11 cellular contexts compared by ENCODE assay signal in genomic region chr18:23810396-23810795, GRCh38.
DNase-seq lines count a peak whose midpoint lies in the region; ATAC-seq and TF ChIP-seq lines count a peak whose summit lies in the region.
"Had no signal": no experiment of that assay in that cellular context is flagged by ENCODE, and none has a peak within 500 bp of the region (broad histone marks: within the 10 kb centered on the region; RNA-seq: fewer than 3 reads in every experiment).

No MANE protein-coding gene starts in this region.

- no TSS peak for BruUV-seq in OCI-LY7 (replicated peaks; lab: Mats Ljungman, UMichigan)

- no peaks in the 10 kb centered on the region for H3K9me2 ChIP-seq in OCI-LY7 (ENCODE audit: insufficient read depth, low read length)

- CTCF ChIA-PET in CD4-positive, alpha-beta T cell (lab: Charles Lee), result interaction anchor here (0.5 to 0.8 kb wide), 2 partner anchors 98 to 188 kb away, joined by 3 read pairs; no protein-coding TSS in a partner anchor
- CTCF ChIA-PET in OCI-LY7 (lab: Charles Lee; ENCODE audit: unreplicated experiment), result no interaction called here

- H3K27me3 Mint-ChIP-seq in CD4-positive, alpha-beta T cell, result no peaks in the 10 kb centered on the region
- H3K27me3 Mint-ChIP-seq in progenitor cell of endocrine pancreas, result peaks cover 14% of the 10 kb centered on the region

- no peaks in the 10 kb centered on the region for H3K9me3 ChIP-seq in CD4-positive, alpha-beta T cell (ENCODE audit: control insufficient read depth, low read length)
- no peaks in the 10 kb centered on the region for H3K9me3 ChIP-seq in OCI-LY7 (ENCODE audit: low read length)

- intact Hi-C loops in CD4-positive, alpha-beta T cell (cut with DNase I, micrococcal nuclease), result loop anchor here (5.0 kb wide), 5 partner anchors 107 to 678 kb away; no protein-coding TSS in a partner anchor
- intact Hi-C loops in OCI-LY7 (cut with micrococcal nuclease; ENCODE audit: unreplicated experiment), result loop anchor here (5.0 kb wide), 1 partner anchor 293 kb away; no protein-coding TSS in a partner anchor

- no peak overlapping the region for H3K4me2 ChIP-seq in OCI-LY7 (ENCODE audit: low read length)

- H3K36me3 Mint-ChIP-seq in CD4-positive, alpha-beta T cell (ENCODE audit: low read depth), result no peaks in the 10 kb centered on the region
- H3K36me3 Mint-ChIP-seq in progenitor cell of endocrine pancreas (ENCODE audit: insufficient read depth), result no peaks in the 10 kb centered on the region

- H2AFZ ChIP-seq in OCI-LY7 (ENCODE audit: low read length), result no peak overlapping the region

- TF ChIP-seq CTCF in CD4-positive, alpha-beta T cell (IDR thresholded peaks at IDR 0.05), result no peak
- TF ChIP-seq CTCF in OCI-LY7 (conservative IDR thresholded peaks at IDR 0.05; ENCODE audit: low read length), result no peak
- TF ChIP-seq CTCF in progenitor cell of endocrine pancreas (IDR thresholded peaks at IDR 0.05; ENCODE audit: unreplicated experiment), result no peak
- TF ChIP-seq CTCF in omental fat pad (IDR thresholded peaks at IDR 0.05), result no peak

- DNase-seq in CD4-positive, alpha-beta T cell, result peak in 6 of 10 experiments; percentile 4 to 29 (median 16)
- DNase-seq in OCI-LY7 (ENCODE audit: low spot score), result peak; percentile 24
- DNase-seq in activated naive CD8-positive, alpha-beta T cell treated with anti-CD3 and anti-CD28 coated beads, Interleukin-2, amount 50 U/mL, for 16 hours (ENCODE audit: low read depth, low spot score), result peak; percentile 11
- DNase-seq in progenitor cell of endocrine pancreas (ENCODE audit: low spot score, unreplicated experiment), result no peak
- DNase-seq in NCI-H2107 treated with DMSO at 0.1 percent for 48 hours (lab: John Stamatoyannopoulos, UW; ENCODE audit: unreplicated experiment), result no peak
- no peak for DNase-seq in omental fat pad (ENCODE audit: low spot score)
- DNase-seq: NCI-H2171 treated with DMSO at 0.1 percent for 48 hours had no signal

- no peaks in the 10 kb centered on the region for H3K36me3 ChIP-seq in OCI-LY7 (ENCODE audit: insufficient read depth, low read length)

- no peak overlapping the region for H3K4me3 ChIP-seq in OCI-LY7 (ENCODE audit: low read depth, low read length, poor library complexity, severe bottlenecking)

- H3K4me1 ChIP-seq in OCI-LY7 (ENCODE audit: insufficient read depth, low read length, poor library complexity, severe bottlenecking), result no peaks in the 10 kb centered on the region

- POLR2A ChIA-PET in CD4-positive, alpha-beta T cell (lab: Charles Lee), result no interaction called here
- POLR2A ChIA-PET in OCI-LY7 (lab: Charles Lee), result interaction anchor here (0.6 to 1.0 kb wide), 2 partner anchors 9 to 185 kb away, joined by 3 read pairs; no protein-coding TSS in a partner anchor

- H3K4me1 Mint-ChIP-seq in CD4-positive, alpha-beta T cell (ENCODE audit: low read depth), result peaks cover 11% of the 10 kb centered on the region
- H3K4me1 Mint-ChIP-seq in progenitor cell of endocrine pancreas (ENCODE audit: low read depth), result no peaks in the 10 kb centered on the region
- H3K4me1 Mint-ChIP-seq: nephron had no signal

- no peaks in the 10 kb centered on the region for H3K79me2 ChIP-seq in OCI-LY7 (ENCODE audit: insufficient read depth, low read depth, low read length)

- H3K4me3 Mint-ChIP-seq in CD4-positive, alpha-beta T cell, result no peak overlapping the region
- no peak overlapping the region for H3K4me3 Mint-ChIP-seq in progenitor cell of endocrine pancreas (ENCODE audit: low read depth)
- H3K4me3 Mint-ChIP-seq: nephron had no signal

- ATAC-seq in CD4-positive, alpha-beta T cell (ENCODE audit: poor library complexity), result peak; percentile 86
- ATAC-seq in GM19025 (IDR thresholded peaks at IDR 0.05; ENCODE audit: low read depth, unreplicated experiment) (peak; percentile 41), GM18867 (IDR thresholded peaks at IDR 0.05; ENCODE audit: unreplicated experiment) (no peak), omental fat pad (ENCODE audit: low FRiP score) (no peak)

- no peak overlapping the region for H3K27ac Mint-ChIP-seq in CD4-positive, alpha-beta T cell
- H3K27ac Mint-ChIP-seq in progenitor cell of endocrine pancreas, result no peak overlapping the region
- H3K27ac Mint-ChIP-seq: nephron had no signal

- H3K27ac ChIP-seq in CD4-positive, alpha-beta T cell (ENCODE audit: low read depth, low read length), result no peak overlapping the region
- no peak overlapping the region for H3K27ac ChIP-seq in OCI-LY7 (ENCODE audit: low read depth, low read length, poor library complexity, severe bottlenecking)
- H3K27ac ChIP-seq: C4-2B had no signal

- H3K9me3 Mint-ChIP-seq in CD4-positive, alpha-beta T cell, result no peaks in the 10 kb centered on the region
- no peaks in the 10 kb centered on the region for H3K9me3 Mint-ChIP-seq in progenitor cell of endocrine pancreas (ENCODE audit: low read depth)
- H3K9me3 Mint-ChIP-seq: nephron had no signal

- no peaks in the 10 kb centered on the region for H3K27me3 ChIP-seq in CD4-positive, alpha-beta T cell (ENCODE audit: control insufficient read depth, insufficient read depth, low read length)

- no peaks in the 10 kb centered on the region for H4K20me1 ChIP-seq in OCI-LY7 (ENCODE audit: insufficient read depth, low read length)

Comparison
In these comparisons a context has a peak if more than half of its experiments do, and no peak if none do; other contexts are left out.
1. ATAC-seq: peak in CD4-positive, alpha-beta T cell (single experiment) and GM19025 (single experiment); none in GM18867 (single experiment) and omental fat pad (single experiment).
2. DNase-seq: peak in CD4-positive, alpha-beta T cell (6 of 10), OCI-LY7 (single experiment) and activated naive CD8-positive, alpha-beta T cell treated with anti-CD3 and anti-CD28 coated beads, Interleukin-2, amount 50 U/mL, for 16 hours (single experiment); none in progenitor cell of endocrine pancreas (single experiment), NCI-H2107 treated with DMSO at 0.1 percent for 48 hours (single experiment) and omental fat pad (single experiment).